In genomic region chr5:1770443-1770802, GRCh38 we compare ENCODE assay signal across 17 cellular contexts. TPM values are rescaled to one million over a fixed set of nuclear protein-coding genes. Genes with fewer than 3 reads are reported as not detected.
A peak's percentile ranks its signal among the peaks of the same experiment; 100 is the strongest.
DNase-seq lines count a peak whose midpoint lies in the region; ATAC-seq and TF ChIP-seq lines count a peak whose summit lies in the region.
"Had no signal": no experiment of that assay in that cellular context is flagged by ENCODE, and none has a peak within 500 bp of the region (broad histone marks: within the 10 kb centered on the region; RNA-seq: fewer than 3 reads in every experiment).

No MANE protein-coding gene starts in this region.

- H3K27ac ChIP-seq in IMR-90 (ENCODE audit: insufficient read depth, low read length) (no peak overlapping the region), osteoblast (ENCODE audit: low read depth, low read length) (no peak overlapping the region), spleen (no peak overlapping the region), RWPE1 (no peak overlapping the region)
- H3K27ac ChIP-seq: BLaER1 had no signal

- H3K27me3 ChIP-seq in IMR-90 (ENCODE audit: control insufficient read depth, insufficient read depth, low read length) = peaks cover 7% of the 10 kb centered on the region
- peaks cover 16% of the 10 kb centered on the region for H3K27me3 ChIP-seq in osteoblast (ENCODE audit: insufficient read depth, low read length)
- peaks cover 0 to 53% (median 5%) of the 10 kb centered on the region in 7 donors for H3K27me3 ChIP-seq in spleen (replicated peaks in 1 of 7)
- H3K27me3 ChIP-seq: BLaER1 had no signal

- TF ChIP-seq CTCF in IMR-90 (conservative IDR thresholded peaks at IDR 0.05; ENCODE audit: low read depth, low read length) (no peak), osteoblast (IDR thresholded peaks at IDR 0.05; ENCODE audit: extremely low read depth, low read depth, low read length) (no peak), spleen (IDR thresholded peaks at IDR 0.05 in 8 of 11, conservative IDR thresholded peaks at IDR 0.05 in 3 of 11) (no peak), RWPE1 (conservative IDR thresholded peaks at IDR 0.05; ENCODE audit: low read depth) (no peak), Calu3 (IDR thresholded peaks at IDR 0.05; ENCODE audit: unreplicated experiment) (no peak)

- H3K4me3 Mint-ChIP-seq in Calu3 (ENCODE audit: low read depth, unreplicated experiment) = no peak overlapping the region
- H3K4me3 Mint-ChIP-seq: CD4-positive, alpha-beta T cell; H9 had no signal

- no peak overlapping the region for H3K4me3 ChIP-seq in IMR-90 (ENCODE audit: insufficient read depth, low read depth, low read length)
- no peak overlapping the region for H3K4me3 ChIP-seq in osteoblast (ENCODE audit: insufficient read depth, low read length)
- H3K4me3 ChIP-seq in spleen = no peak overlapping the region
- H3K4me3 ChIP-seq: BLaER1 had no signal

- no peaks in the 10 kb centered on the region for H3K9me3 ChIP-seq in IMR-90 (ENCODE audit: control insufficient read depth, insufficient read depth, low read length)
- no peaks in the 10 kb centered on the region for H3K9me3 ChIP-seq in osteoblast (ENCODE audit: low read depth, low read length)
- peaks cover 0 to 6% (median 0%) of the 10 kb centered on the region in 8 donors for H3K9me3 ChIP-seq in spleen
- H3K9me3 ChIP-seq: BLaER1 had no signal

- CTCF ChIA-PET in IMR-90 (lab: Yijun Ruan, JAX) = interaction anchor here (0.7 to 1.2 kb wide), 2 partner anchors 7 to 19 kb away, joined by 3 read pairs; no protein-coding TSS in a partner anchor
- CTCF ChIA-PET in RWPE1 (lab: Yijun Ruan, JAX) = interaction anchor here (0.6 kb wide), 1 partner anchor 17 kb away, joined by 4 read pairs; no protein-coding TSS in a partner anchor
- CTCF ChIA-PET in Calu3 (lab: Charles Lee) = no interaction called here

- no peak overlapping the region for H4K91ac ChIP-seq in IMR-90 (ENCODE audit: insufficient read depth, low read depth, low read length)

- DNase-seq in Right ventricle myocardium superior (peak; percentile 46), cardiac septum (ENCODE audit: low spot score) (no peak), IMR-90 (no peak), osteoblast (ENCODE audit: insufficient read length, low spot score, missing footprints) (peak; percentile 36), spleen (peak; percentile 41), RWPE1 (ENCODE audit: low spot score) (no peak), Calu3 (no peak), activated T-cell treated with anti-CD3 and anti-CD28 coated beads for 4 hours (no peak)
- DNase-seq: 8988T; AML-193; CD4-positive, alpha-beta T cell; DMS153; DMS79 treated with DMSO at 0.1 percent for 48 hours; EL; GOT3; H9 had no signal

- intact Hi-C loops in Right ventricle myocardium superior (cut with DNase I) = no loop called here
- intact Hi-C loops in cardiac septum (cut with DNase I) = no loop called here
- intact Hi-C loops in IMR-90 (cut with micrococcal nuclease) = no loop called here
- intact Hi-C loops in spleen (cut with DNase I; ENCODE audit: low total_unique reads) = no loop called here
- intact Hi-C loops in Calu3 (cut with micrococcal nuclease; ENCODE audit: unreplicated experiment) = no loop called here

- BruUV-seq in IMR-90 (replicated peaks; lab: Mats Ljungman, UMichigan) (no TSS peak), Calu3 (replicated peaks; lab: Mats Ljungman, UMichigan) (no TSS peak)

- POLR2A ChIA-PET in IMR-90 (lab: Charles Lee; ENCODE audit: unreplicated experiment) (interaction anchor here (0.7 kb wide), 1 partner anchor 33 kb away, joined by 3 read pairs; no protein-coding TSS in a partner anchor), RWPE1 (lab: Yijun Ruan, JAX; ENCODE audit: low non-redundant PET) (no interaction called here)

- no peaks in the 10 kb centered on the region for H3K9me3 Mint-ChIP-seq in Calu3 (ENCODE audit: low read depth, unreplicated experiment)
- H3K9me3 Mint-ChIP-seq: CD4-positive, alpha-beta T cell had no signal

- no peak overlapping the region for H2AK9ac ChIP-seq in IMR-90 (replicated peaks; ENCODE audit: low read depth, low read length, poor library complexity)

- H3K9me1 ChIP-seq in IMR-90 (ENCODE audit: insufficient read depth, low read length) = no peaks in the 10 kb centered on the region

- H2AFZ ChIP-seq in IMR-90 (replicated peaks; ENCODE audit: low read length, poor library complexity) = peak overlapping the region; percentile 48
- no peak overlapping the region for H2AFZ ChIP-seq in osteoblast (ENCODE audit: low read length)

- TF ChIP-seq POLR2A in IMR-90 (IDR thresholded peaks at IDR 0.05; ENCODE audit: low read depth, low read length) = no peak
- no peak for TF ChIP-seq POLR2A in spleen (IDR thresholded peaks at IDR 0.05)

- H2BK5ac ChIP-seq in IMR-90 (ENCODE audit: low read depth, low read length, poor library complexity, severe bottlenecking) = no peak overlapping the region

- no peak overlapping the region for H3K18ac ChIP-seq in IMR-90 (ENCODE audit: low read depth, low read length)

- no peak overlapping the region for H3K23ac ChIP-seq in IMR-90 (ENCODE audit: low read depth, low read length)

- no CpG with 5 or more reads among the region's 6 CpGs for whole genome bisulfite sequencing in IMR-90 (ENCODE audit: extremely low coverage in 2 of 2, insufficient read length in 1 of 2), 2 experiments
- 71 to 80% (median 76%) methylated on average over 6 of the region's 6 CpGs for WGBS in spleen, 5 donors

- H3K4me2 ChIP-seq in IMR-90 (ENCODE audit: low read depth, low read length) = no peak overlapping the region
- no peak overlapping the region for H3K4me2 ChIP-seq in osteoblast (ENCODE audit: insufficient read depth, low read length)
- H3K4me2 ChIP-seq: BLaER1 had no signal

- in situ Hi-C loops in IMR-90 (cut with MboI; ENCODE audit: low sequenced_read_pairs) = no loop called here

- no peak overlapping the region for H3K9ac ChIP-seq in IMR-90 (ENCODE audit: low read depth, low read length)
- H3K9ac ChIP-seq: BLaER1 had no signal

- H2BK20ac ChIP-seq in IMR-90 (ENCODE audit: low read depth, low read length) = no peak overlapping the region

- H3K36me3 ChIP-seq in IMR-90 (ENCODE audit: control insufficient read depth, insufficient read depth, low read length) = no peaks in the 10 kb centered on the region
- no peaks in the 10 kb centered on the region for H3K36me3 ChIP-seq in osteoblast (ENCODE audit: insufficient read depth, low read length)
- no peaks in the 10 kb centered on the region for H3K36me3 ChIP-seq in spleen
- H3K36me3 ChIP-seq: BLaER1 had no signal

- H3K79me2 ChIP-seq in osteoblast (ENCODE audit: insufficient read depth, low read length) = no peaks in the 10 kb centered on the region

- no peak overlapping the region for H4K5ac ChIP-seq in IMR-90 (ENCODE audit: low read depth, low read length)

- H4K8ac ChIP-seq in IMR-90 (ENCODE audit: low read depth in 2 of 2, low read length in 2 of 2) = no peak overlapping the region

- no peaks in the 10 kb centered on the region for H3K79me1 ChIP-seq in IMR-90 (ENCODE audit: low read depth in 1 of 2, low read length in 2 of 2)

- no peak overlapping the region for H3K27ac Mint-ChIP-seq in Calu3 (ENCODE audit: unreplicated experiment)
- H3K27ac Mint-ChIP-seq: CD4-positive, alpha-beta T cell; H9 had no signal

- no peak overlapping the region for H3K4ac ChIP-seq in IMR-90 (ENCODE audit: low read depth, low read length)

- H4K20me1 ChIP-seq in IMR-90 (ENCODE audit: insufficient read depth, low read length) = no peaks in the 10 kb centered on the region
- no peaks in the 10 kb centered on the region for H4K20me1 ChIP-seq in osteoblast (ENCODE audit: insufficient read depth, low read length)
- H4K20me1 ChIP-seq: BLaER1 had no signal

- ATAC-seq in Right ventricle myocardium superior (ENCODE audit: poor library complexity) = peak; percentile 82
- no peak for ATAC-seq in IMR-90 (ENCODE audit: low read depth)

- no peak overlapping the region for H2BK15ac ChIP-seq in IMR-90 (ENCODE audit: low read depth, low read length)

- peaks cover 14% of the 10 kb centered on the region for H3K27me3 Mint-ChIP-seq in Calu3 (ENCODE audit: unreplicated experiment)
- H3K27me3 Mint-ChIP-seq: CD4-positive, alpha-beta T cell had no signal

- no peak for TF ChIP-seq RAD21 in IMR-90 (IDR thresholded peaks at IDR 0.05; ENCODE audit: low read length)

- dilution Hi-C loops in IMR-90 (cut with HindIII; ENCODE audit: low sequenced_read_pairs, unreplicated experiment) = no loop called here

- no peak overlapping the region for H2BK120ac ChIP-seq in IMR-90 (ENCODE audit: low read depth, low read length)

- H2AK5ac ChIP-seq in IMR-90 (ENCODE audit: low read depth, low read length) = no peak overlapping the region

- H3K4me1 ChIP-seq in IMR-90 (ENCODE audit: control insufficient read depth, insufficient read depth, low read length) (peaks cover 3% of the 10 kb centered on the region; the same call in 1 of the 2 replicates), osteoblast (ENCODE audit: insufficient read depth, low read length) (no peaks in the 10 kb centered on the region), spleen (no peaks in the 10 kb centered on the region)

- H3K14ac ChIP-seq in IMR-90 (replicated peaks; ENCODE audit: low read depth, low read length) = no peak overlapping the region

- H3K4me1 Mint-ChIP-seq in Calu3 (ENCODE audit: low read depth, unreplicated experiment) = no peaks in the 10 kb centered on the region

- no peaks in the 10 kb centered on the region for H3K36me3 Mint-ChIP-seq in Calu3 (ENCODE audit: insufficient read depth, unreplicated experiment)

- H3K56ac ChIP-seq in IMR-90 (ENCODE audit: extremely low read depth, insufficient read depth, low read length) = no peak overlapping the region

TF ChIP-seq in IMR-90, 13 proteins besides CTCF, POLR2A, EP300 and RAD21 (continues in another document):
- no peak for TF ChIP-seq CEBPB (IDR thresholded peaks at IDR 0.05; ENCODE audit: low read depth, low read length)
- no peak for TF ChIP-seq MXI1 (IDR thresholded peaks at IDR 0.05; ENCODE audit: borderline replicate concordance, low read depth, low read length)
- TF ChIP-seq MAFK (IDR thresholded peaks at IDR 0.05; ENCODE audit: low read depth, low read length) = no peak

RNA-seq across cellular contexts. Expression of gene MRPL36, which starts 29.2 kb away (rescaled TPM):
- total RNA-seq in Right ventricle myocardium superior (65.5 TPM), cardiac septum (43.2 TPM), IMR-90 (2012; rRNA removed) (63.9 and 85.9 TPM in 2 replicates), osteoblast (35.1 and 35.7 TPM in 2 replicates), spleen (10 to 100 TPM; 20.3 to 45.0 (median 22.0) TPM), Calu3 (2022) (45.8 and 55.5 TPM in 2 replicates)
- polyA plus RNA-seq in IMR-90 (2012; rRNA removed) (103 and 134 TPM in 2 replicates), spleen (10 to 100 TPM; 59.3 to 77.3 (median 66.2) TPM)
- 101 and 125 TPM in 2 replicates for polyA plus RNA-seq in IMR-90 (2012; cell fraction: cytosol; rRNA removed)
- 35.7 and 44.4 TPM in 2 replicates for polyA plus RNA-seq in IMR-90 (2012; cell fraction: nucleus; rRNA removed; ENCODE audit: low replicate concordance)

RNA-seq across cellular contexts. Expression of gene NDUFS6, which starts 30.8 kb away (rescaled TPM):
- total RNA-seq in Right ventricle myocardium superior (126 TPM), cardiac septum (78.6 TPM), IMR-90 (2012; rRNA removed) (10.4 and 26.9 TPM in 2 replicates), osteoblast (19.2 and 23.9 TPM in 2 replicates), spleen (10 to 100 TPM; 18.2 to 38.4 (median 25.1) TPM), Calu3 (2022) (42.5 and 44.7 TPM in 2 replicates)
- polyA plus RNA-seq in IMR-90 (2012; rRNA removed) (69.0 and 119 TPM in 2 replicates), spleen (10 to 100 TPM; 36.7 to 74.2 (median 49.3) TPM)
- polyA plus RNA-seq in IMR-90 (2012; cell fraction: cytosol; rRNA removed) = 70.7 and 121 TPM in 2 replicates
- polyA plus RNA-seq in IMR-90 (2012; cell fraction: nucleus; rRNA removed; ENCODE audit: low replicate concordance) = 19.3 and 45.4 TPM in 2 replicates

Comparison
In these comparisons a context has a peak if more than half of its experiments do, and no peak if none do; other contexts are left out.
1. DNase-seq: peak in Right ventricle myocardium superior (single experiment), osteoblast (single experiment) and spleen (single experiment); none in cardiac septum (single experiment), IMR-90 (single experiment), RWPE1 (single experiment), Calu3 (single experiment) and activated T-cell treated with anti-CD3 and anti-CD28 coated beads for 4 hours (single experiment).